26 cellular contexts compared by ENCODE assay signal in genomic region chr15:81215531-81215930, GRCh38. TPM values are rescaled to one million over a fixed set of nuclear protein-coding genes. Genes with fewer than 3 reads are reported as not detected.
"Had no signal": no experiment of that assay in that cellular context is flagged by ENCODE, and none has a peak within 500 bp of the region (broad histone marks: within the 10 kb centered on the region; RNA-seq: fewer than 3 reads in every experiment).

No MANE protein-coding gene starts in this region.

- H3K36me3 ChIP-seq: colonic mucosa, esophagus muscularis mucosa, esophagus squamous epithelium, gastrocnemius medialis, gastroesophageal sphincter, heart left ventricle, heart right ventricle had no signal

- H3K27ac Mint-ChIP-seq: dendritic cell treated with granulocyte-macrophage colony-stimulating factor and Interleukin-4, amounts not matched to agents 40 ng/mL and 50 ng/mL, for 4 days; effector memory CD8-positive, alpha-beta T cell; endodermal cell had no signal

- ATAC-seq: effector memory CD8-positive, alpha-beta T cell; esophagus mucosa; foreskin keratinocyte; gastrocnemius medialis; gastroesophageal sphincter; heart left ventricle had no signal

- H3K4me3 ChIP-seq: colonic mucosa, coronary artery, dorsolateral prefrontal cortex, esophagus muscularis mucosa, esophagus squamous epithelium, gastrocnemius medialis, gastroesophageal sphincter, heart left ventricle, heart right ventricle had no signal

- H3K27me3 ChIP-seq: colonic mucosa, dorsolateral prefrontal cortex, foreskin keratinocyte, gastrocnemius medialis, heart right ventricle had no signal

- DNase-seq: colonic mucosa; cortex of kidney; dermis blood vessel endothelial cell; dorsolateral prefrontal cortex; effector CD4-positive, alpha-beta T cell; effector CD8-positive, alpha-beta T cell; effector memory CD4-positive, alpha-beta T cell; effector memory CD8-positive, alpha-beta T cell; endodermal cell; erythroblast; esophagus squamous epithelium; foreskin fibroblast; foreskin keratinocyte; foreskin melanocyte; gastrocnemius medialis; glutamatergic neuron; head of caudate nucleus; heart left ventricle; heart right ventricle had no signal

- H3K9me3 ChIP-seq: colonic mucosa, gastrocnemius medialis had no signal

- H3K27ac ChIP-seq: colonic mucosa, coronary artery, epithelial cell of prostate, esophagus muscularis mucosa, esophagus squamous epithelium, foreskin keratinocyte, gastrocnemius medialis, gastroesophageal sphincter, heart left ventricle, heart right ventricle had no signal

- H3K4me3 Mint-ChIP-seq: dendritic cell treated with granulocyte-macrophage colony-stimulating factor and Interleukin-4, amounts not matched to agents 40 ng/mL and 50 ng/mL, for 4 days; effector memory CD8-positive, alpha-beta T cell; endodermal cell had no signal

- H3K4me1 ChIP-seq: colonic mucosa, esophagus squamous epithelium, foreskin keratinocyte, gastroesophageal sphincter had no signal

RNA-seq across cellular contexts. Expression of gene IL16, which starts 18.9 kb away (rescaled TPM):
- total RNA-seq: fibroblast of villous mesenchyme had no signal
- polyA plus RNA-seq: foreskin keratinocyte had no signal
